Comparison of ENCODE assay signal across 8 cellular contexts in genomic region chr19:34171877-34172660, GRCh38. TPM values are rescaled to one million over a fixed set of nuclear protein-coding genes. Genes with fewer than 3 reads are reported as not detected.
DNase-seq lines count a peak whose midpoint lies in the region; ATAC-seq and TF ChIP-seq lines count a peak whose summit lies in the region.

TSS of gene LSM14A (plus strand) at chr19:34172504. CDS start at chr19:34172643, 139 bp downstream.

- H3K4me3 ChIP-seq in AG09309 (ENCODE audit: control insufficient read depth, low read depth, low read length) (peak within 1 kb of the TSS; percentile 81), choroid plexus epithelial cell (ENCODE audit: low read depth, low read length) (peak within 1 kb of the TSS; percentile 98)

- POLR2A ChIA-PET in activated CD4-positive, alpha-beta T cell treated with anti-CD3 and anti-CD28 coated beads for 36 hours (lab: Charles Lee), result interaction anchor here (1.1 to 1.3 kb wide), 3 partner anchors 37 to 185 kb away, joined by 3 to 4 read pairs (median 4); no protein-coding TSS in a partner anchor

- H3K4me3 Mint-ChIP-seq in activated CD4-positive, alpha-beta T cell treated with anti-CD3 and anti-CD28 coated beads for 36 hours, result peak within 1 kb of the TSS; percentile 88

- intact Hi-C loops in activated CD4-positive, alpha-beta T cell treated with anti-CD3 and anti-CD28 coated beads for 36 hours (cut with DNase I, micrococcal nuclease), result loop anchor here (1.0 to 10.0 kb wide), 18 partner anchors 38 to 1767 kb away; partner anchors contain the start of genes CEBPG (in 1 of the 2), DPY19L3 (in 1 of the 2), GARRE1 (in 1 of the 2) and KCTD15 (in 1 of the 2)

- H3K27ac Mint-ChIP-seq in activated CD4-positive, alpha-beta T cell treated with anti-CD3 and anti-CD28 coated beads for 36 hours, result peak within 1 kb of the TSS; percentile 99

- H3K36me3 Mint-ChIP-seq in activated CD4-positive, alpha-beta T cell treated with anti-CD3 and anti-CD28 coated beads for 36 hours (ENCODE audit: low read depth), result peaks cover 21% of the 10 kb centered on the region

- DNase-seq in AG09309 (ENCODE audit: low read depth), result peak; percentile 60
- DNase-seq in NCI-H446 treated with DMSO at 0.1 percent for 48 hours (lab: John Stamatoyannopoulos, UW), result peak; percentile 81
- DNase-seq in activated CD4-positive, alpha-beta T cell treated with anti-CD3 and anti-CD28 coated beads for 36 hours, result peak; percentile 95
- DNase-seq in choroid plexus epithelial cell (ENCODE audit: low read depth), result peak; percentile 94
- DNase-seq in kidney tubule cell (ENCODE audit: low spot score), result peak; percentile 92
- peak; percentile 77 to 81 for DNase-seq in stimulated activated CD4-positive, alpha-beta T cell treated with anti-CD3 and anti-CD28 coated beads, Interleukin-1b, Interleukin-23, amount 100 ng/mL, for 1 hour (ENCODE audit: low read depth in 2 of 2)

- peak; percentile 70 for ATAC-seq in GM19023 (IDR thresholded peaks at IDR 0.05; ENCODE audit: unreplicated experiment)
- peak; percentile 74 for ATAC-seq in HG03196 (IDR thresholded peaks at IDR 0.05; ENCODE audit: unreplicated experiment)
- ATAC-seq in activated CD4-positive, alpha-beta T cell treated with anti-CD3 and anti-CD28 coated beads for 36 hours, result peak; percentile 70

- H3K27me3 Mint-ChIP-seq in activated CD4-positive, alpha-beta T cell treated with anti-CD3 and anti-CD28 coated beads for 36 hours, result no peaks in the 10 kb centered on the region

- CTCF ChIA-PET in activated CD4-positive, alpha-beta T cell treated with anti-CD3 and anti-CD28 coated beads for 36 hours (lab: Charles Lee), result interaction anchor here (1.2 kb wide), 1 partner anchor 48 kb away, joined by 3 read pairs; no protein-coding TSS in a partner anchor

- peaks cover 36% of the 10 kb centered on the region for H3K4me1 Mint-ChIP-seq in activated CD4-positive, alpha-beta T cell treated with anti-CD3 and anti-CD28 coated beads for 36 hours

- no peaks in the 10 kb centered on the region for H3K9me3 Mint-ChIP-seq in activated CD4-positive, alpha-beta T cell treated with anti-CD3 and anti-CD28 coated beads for 36 hours (ENCODE audit: low read depth)

- TF ChIP-seq CTCF in AG09309 (IDR thresholded peaks at IDR 0.05; ENCODE audit: control insufficient read depth, insufficient read depth, low read depth, low read length, missing control alignments) (no peak), choroid plexus epithelial cell (conservative IDR thresholded peaks at IDR 0.05; ENCODE audit: low read depth, low read length) (no peak)

RNA-seq across cellular contexts. Expression of gene LSM14A, which starts in this region (rescaled TPM):
- total RNA-seq in activated CD4-positive, alpha-beta T cell treated with anti-CD3 and anti-CD28 coated beads for 36 hours, result 100 to 1,000 TPM in 1 of 2 experiments, 10 to 100 TPM in 1; 89.0 to 151 TPM

Comparison
In these comparisons a context has a peak if more than half of its experiments do, and no peak if none do; other contexts are left out.
1. Peak in every context shown above with its lines: DNase-seq, ATAC-seq and H3K4me3 ChIP-seq.